14 cellular contexts compared by ENCODE assay signal in the genomic region with DNA sequence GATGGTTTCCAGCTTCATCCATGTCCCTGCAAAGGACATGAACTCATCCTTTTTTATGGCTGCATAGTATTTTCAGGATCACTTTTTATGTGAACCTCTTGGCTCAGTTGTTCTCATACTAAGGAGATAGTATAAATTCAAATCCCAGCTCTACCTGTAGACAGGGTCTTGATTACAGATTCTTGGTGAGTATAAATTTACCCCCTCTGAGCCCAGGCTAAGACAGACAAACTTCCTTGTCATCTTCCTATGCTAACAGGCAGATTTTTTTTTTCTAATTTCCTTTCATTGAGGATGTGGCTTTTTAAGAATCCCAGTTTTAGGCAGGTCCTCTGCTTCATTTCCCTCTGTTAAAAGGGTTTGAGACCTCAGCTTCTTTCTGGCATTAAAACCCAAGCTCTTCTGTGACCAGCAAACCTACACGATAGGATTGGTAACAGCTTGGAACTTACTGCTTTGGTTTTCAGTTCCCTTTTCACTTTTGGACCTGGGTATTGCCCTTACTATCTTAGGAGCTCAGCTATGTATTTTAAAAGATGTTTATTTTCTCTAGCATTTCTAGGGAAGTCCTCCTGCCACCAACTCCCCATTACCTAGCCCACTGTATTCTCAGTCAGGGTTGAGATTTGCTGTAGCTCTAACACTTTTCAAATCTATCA.
A peak's percentile ranks its signal among the peaks of the same experiment; 100 is the strongest.
DNase-seq lines count a peak whose midpoint lies in the region; ATAC-seq, FAIRE-seq and TF ChIP-seq lines count a peak whose summit lies in the region.
"Had no signal": no experiment of that assay in that cellular context is flagged by ENCODE, and none has a peak within 500 bp of the region (broad histone marks: within the 10 kb centered on the region; RNA-seq: fewer than 3 reads in every experiment).

No MANE protein-coding gene starts in this region.

- peak; percentile 88 for FAIRE-seq in GM12891 (lab: Jason Lieb, UNC)
- FAIRE-seq: astrocyte had no signal

- no peaks in the 10 kb centered on the region for H3K4me1 ChIP-seq in colonic mucosa

- no peak overlapping the region for H3K9ac ChIP-seq in colonic mucosa (ENCODE audit: low read depth in 2 of 2, low read length in 2 of 2)

- DNase-seq in GM12891 (ENCODE audit: insufficient read length, low spot score) (peak; percentile 18), AG20443 (ENCODE audit: low spot score) (no peak), colonic mucosa (no peak), NCI-H1417 treated with DMSO at 0.1 percent for 48 hours (lab: John Stamatoyannopoulos, UW) (no peak)
- DNase-seq in activated effector memory CD4-positive, alpha-beta T cell treated with Interleukin-2 at 50 U/mL for 16 hours: no peak
- DNase-seq: activated CD8-positive, alpha-beta memory T cell treated with anti-CD3 and anti-CD28 coated beads, Interleukin-2, amount 50 U/mL, for 4 hours; NCI-H1092 treated with DMSO at 0.1 percent for 48 hours; stimulated activated naive CD8-positive, alpha-beta T cell treated with anti-CD3 and anti-CD28 coated beads, Interleukin-15, amount 100 ng/mL, for 72 hours; T-helper 2 cell had no signal

- peak; percentile 93 for ATAC-seq in GM19397 (IDR thresholded peaks at IDR 0.05; ENCODE audit: unreplicated experiment)
- ATAC-seq in HG02763 (IDR thresholded peaks at IDR 0.05; ENCODE audit: unreplicated experiment): peak; percentile 91
- ATAC-seq in HG03565 (IDR thresholded peaks at IDR 0.05; ENCODE audit: unreplicated experiment): peak; percentile 85
- ATAC-seq: natural killer cell treated with Interleukin-12 subunit alpha and Interleukin-12 subunit beta and Interleukin-15 and Interleukin-18, amount 100 ng/mL, for 72 hours; stimulated activated naive CD8-positive, alpha-beta T cell treated with anti-CD3 and anti-CD28 coated beads, Interleukin-15, amount 100 ng/mL, for 72 hours had no signal

- no peak for TF ChIP-seq POLR2A in GM12891 (IDR thresholded peaks at IDR 0.05; ENCODE audit: low read depth, low read length)

- no peaks in the 10 kb centered on the region for H3K27me3 ChIP-seq in colonic mucosa

- H3K27ac ChIP-seq in colonic mucosa: no peak overlapping the region

- TF ChIP-seq CTCF in colonic mucosa (IDR thresholded peaks at IDR 0.05): no peak

- no peaks in the 10 kb centered on the region for H3K9me3 ChIP-seq in colonic mucosa

- H3K36me3 ChIP-seq in colonic mucosa: no peaks in the 10 kb centered on the region

- intact Hi-C loops in colonic mucosa (cut with DNase I): no loop called here

- no peak overlapping the region for H3K4me3 ChIP-seq in colonic mucosa

TF ChIP-seq in GM12891, 5 proteins besides CTCF, POLR2A, EP300 and RAD21:
- peak; percentile 96 for TF ChIP-seq SPI1 (IDR thresholded peaks at IDR 0.05; ENCODE audit: low read depth, low read length)
- no peak for TF ChIP-seq POU2F2 (IDR thresholded peaks at IDR 0.05; ENCODE audit: low read depth, low read length)
TF ChIP-seq in GM12891: peak in this region for 1.
